13 cellular contexts compared by ENCODE assay signal in the genomic region with DNA sequence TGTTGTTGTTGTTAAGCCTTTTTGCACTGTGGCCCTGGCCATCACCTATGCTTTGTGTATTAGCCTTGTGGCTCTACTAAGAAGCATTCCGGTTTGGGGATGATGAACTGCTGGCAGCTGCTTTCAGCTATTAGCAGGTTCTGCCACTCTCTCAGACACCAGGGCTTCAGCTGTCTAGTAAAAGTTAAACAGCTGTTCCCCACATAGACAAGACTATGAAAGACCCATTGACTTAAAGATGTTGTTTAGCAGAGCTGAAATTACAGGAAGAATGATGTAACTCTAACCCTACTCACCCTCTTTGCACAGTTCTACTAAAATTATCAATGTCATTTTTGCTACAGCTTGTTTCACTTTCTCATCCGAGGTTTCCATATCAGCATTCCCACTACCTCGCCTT.
DNase-seq lines count a peak whose midpoint lies in the region; ATAC-seq and TF ChIP-seq lines count a peak whose summit lies in the region.
"Had no signal": no experiment of that assay in that cellular context is flagged by ENCODE, and none has a peak within 500 bp of the region (broad histone marks: within the 10 kb centered on the region; RNA-seq: fewer than 3 reads in every experiment).

No MANE protein-coding gene starts in this region.

- no peaks in the 10 kb centered on the region for H3K4me1 Mint-ChIP-seq in endodermal cell

- H3K4me1 ChIP-seq in endodermal cell (ENCODE audit: control insufficient read depth, insufficient read depth, low read length), result no peaks in the 10 kb centered on the region
- peaks cover 4 to 5% of the 10 kb centered on the region in 2 donors for H3K4me1 ChIP-seq in muscle layer of duodenum (ENCODE audit: control insufficient read depth in 1 of 2, insufficient read depth in 2 of 2, low read length in 2 of 2)
- no peaks in the 10 kb centered on the region for H3K4me1 ChIP-seq in gastroesophageal sphincter

- H3K27ac Mint-ChIP-seq in endodermal cell, result no peak overlapping the region

- no peak overlapping the region for H3K4me3 Mint-ChIP-seq in endodermal cell

- H3K9me3 Mint-ChIP-seq in endodermal cell, result no peaks in the 10 kb centered on the region

- H3K9me3 ChIP-seq in endodermal cell (ENCODE audit: control insufficient read depth, low read length) (peaks cover 1% of the 10 kb centered on the region), muscle layer of duodenum (ENCODE audit: control insufficient read depth in 1 of 2, low read length in 2 of 2) (no peaks in the 10 kb centered on the region), gastroesophageal sphincter (no peaks in the 10 kb centered on the region)

- 63 to 75% methylated on average over 1 to 3 of the region's 3 CpGs for WGBS in endodermal cell (ENCODE audit: insufficient coverage in 1 of 2, insufficient read length in 1 of 2), 2 experiments
- 34 to 57% methylated on average over 1 to 2 of the region's 3 CpGs for WGBS in gastroesophageal sphincter (ENCODE audit: low coverage in 1 of 2), 2 donors

- TF ChIP-seq CTCF in endodermal cell (conservative IDR thresholded peaks at IDR 0.05), result no peak
- no peak for TF ChIP-seq CTCF in gastroesophageal sphincter (IDR thresholded peaks at IDR 0.05)

- TF ChIP-seq EP300 in gastroesophageal sphincter (IDR thresholded peaks at IDR 0.05), result no peak

- H3K27me3 ChIP-seq in endodermal cell (ENCODE audit: control insufficient read depth, insufficient read depth, low read length, poor library complexity, severe bottlenecking) (no peaks in the 10 kb centered on the region), muscle layer of duodenum (ENCODE audit: low read depth, low read length) (no peaks in the 10 kb centered on the region), gastroesophageal sphincter (no peaks in the 10 kb centered on the region)

- H3K27ac ChIP-seq in endodermal cell (ENCODE audit: low read depth, low read length) (peak overlapping the region; percentile 19), muscle layer of duodenum (ENCODE audit: low read length) (peak overlapping the region; percentile 16), gastroesophageal sphincter (no peak overlapping the region)

- peaks cover 57% of the 10 kb centered on the region for H3K36me3 ChIP-seq in endodermal cell (ENCODE audit: control insufficient read depth, insufficient read depth, low read length)
- peaks cover 8 to 17% of the 10 kb centered on the region in 2 donors for H3K36me3 ChIP-seq in muscle layer of duodenum (ENCODE audit: control insufficient read depth in 1 of 2, insufficient read depth in 2 of 2, low read length in 2 of 2)
- H3K36me3 ChIP-seq in gastroesophageal sphincter, result peaks cover 0 to 70% of the 10 kb centered on the region in 2 donors

- H3K4me3 ChIP-seq in endodermal cell (ENCODE audit: low read length) (no peak overlapping the region), muscle layer of duodenum (ENCODE audit: low read depth in 1 of 2, low read length in 2 of 2) (no peak overlapping the region), gastroesophageal sphincter (no peak overlapping the region)

- H3K9ac ChIP-seq in endodermal cell (ENCODE audit: extremely low read depth, low read length, poor library complexity, severe bottlenecking), result no peak overlapping the region

- H3K27me3 Mint-ChIP-seq in endodermal cell (ENCODE audit: insufficient read depth), result no peaks in the 10 kb centered on the region

- peak; percentile 10 for DNase-seq in GM03348 (ENCODE audit: low spot score)
- peak; percentile 58 for DNase-seq in NCI-H2171 (lab: John Stamatoyannopoulos, UW)
- DNase-seq in endodermal cell, result no peak
- no peak for DNase-seq in activated naive CD4-positive, alpha-beta T cell treated with Interleukin-2 at 50 U/mL for 16 hours
- DNase-seq: activated CD8-positive, alpha-beta memory T cell treated with anti-CD3 and anti-CD28 coated beads, Interleukin-2, amount 50 U/mL, for 48 hours; aorta; COR-L47; hypothalamus; NCI-H187 had no signal

- peaks cover 54% of the 10 kb centered on the region for H3K36me3 Mint-ChIP-seq in endodermal cell (ENCODE audit: low read depth)

- ATAC-seq in GM21447 (IDR thresholded peaks at IDR 0.05; ENCODE audit: unreplicated experiment), result no peak
- no peak for ATAC-seq in GM19023 (IDR thresholded peaks at IDR 0.05; ENCODE audit: unreplicated experiment)
- no peak for ATAC-seq in gastroesophageal sphincter

- no peak for TF ChIP-seq POLR2A in gastroesophageal sphincter (IDR thresholded peaks at IDR 0.05)

Comparison
In these comparisons a context has a peak if more than half of its experiments do, and no peak if none do; other contexts are left out.
1. DNase-seq: peak in GM03348 (single experiment) and NCI-H2171 (single experiment); none in endodermal cell (single experiment) and activated naive CD4-positive, alpha-beta T cell treated with Interleukin-2 at 50 U/mL for 16 hours (single experiment).
2. H3K27ac ChIP-seq: peak in endodermal cell (single experiment) and muscle layer of duodenum (single experiment); none in gastroesophageal sphincter (0 of 4).